ENCODE assay signal across 1 cellular context in genomic region chr17:42536048-42536371, GRCh38.
TF ChIP-seq lines count a peak whose summit lies in the region.

Gene NAGLU (plus strand): TSS chr17:42536241. CDS start chr17:42536273, 32 bp downstream.

TF ChIP-seq in HepG2, 621 proteins besides CTCF, POLR2A, EP300 and RAD21 (continued from another document):
- TF ChIP-seq CREB3 (CRISPR knock-in tag; IDR thresholded peaks at IDR 0.05), result peak; percentile 74; the same call in 1 of the 2 replicates
- TF ChIP-seq CENPX (CRISPR knock-in tag; IDR thresholded peaks at IDR 0.05), result no peak
- no peak for TF ChIP-seq ZNF660 (CRISPR knock-in tag; IDR thresholded peaks at IDR 0.05; ENCODE audit: borderline replicate concordance, low read depth)
- peak; percentile 28; the same call in 1 of the 2 replicates for TF ChIP-seq TFAP4 (IDR thresholded peaks at IDR 0.05; ENCODE audit: borderline replicate concordance, low read depth)
- no peak for TF ChIP-seq PHB2 (IDR thresholded peaks at IDR 0.05; ENCODE audit: partially characterized antibody)
- TF ChIP-seq NFRKB (IDR thresholded peaks at IDR 0.05), result no peak
- no peak for TF ChIP-seq SIX4 (CRISPR knock-in tag; IDR thresholded peaks at IDR 0.05)
- no peak for TF ChIP-seq GLMP (CRISPR knock-in tag; IDR thresholded peaks at IDR 0.05; ENCODE audit: borderline replicate concordance)
- peak; percentile 92 for TF ChIP-seq MXD4 (CRISPR knock-in tag; IDR thresholded peaks at IDR 0.05)
- no peak for TF ChIP-seq HIC2 (CRISPR knock-in tag; IDR thresholded peaks at IDR 0.05; ENCODE audit: low read depth)
- no peak for TF ChIP-seq RBM22 (optimal IDR thresholded peaks at IDR 0.05; ENCODE audit: low read length)
- TF ChIP-seq SMAD3 (CRISPR knock-in tag; IDR thresholded peaks at IDR 0.05), result no peak
- TF ChIP-seq FOXJ3 (CRISPR knock-in tag; IDR thresholded peaks at IDR 0.05; ENCODE audit: borderline replicate concordance), result 0 out of 2 replicates have a peak, but pooled peaks have one; percentile 36
- no peak; the same call in 1 of the 2 replicates for TF ChIP-seq ZNF543 (CRISPR knock-in tag; IDR thresholded peaks at IDR 0.05)
- no peak for TF ChIP-seq ZXDC (CRISPR knock-in tag; IDR thresholded peaks at IDR 0.05)
- peak; percentile 94 for TF ChIP-seq AHR (CRISPR knock-in tag; IDR thresholded peaks at IDR 0.05)
